Comparison of ENCODE assay signal across 8 cellular contexts in the genomic region with DNA sequence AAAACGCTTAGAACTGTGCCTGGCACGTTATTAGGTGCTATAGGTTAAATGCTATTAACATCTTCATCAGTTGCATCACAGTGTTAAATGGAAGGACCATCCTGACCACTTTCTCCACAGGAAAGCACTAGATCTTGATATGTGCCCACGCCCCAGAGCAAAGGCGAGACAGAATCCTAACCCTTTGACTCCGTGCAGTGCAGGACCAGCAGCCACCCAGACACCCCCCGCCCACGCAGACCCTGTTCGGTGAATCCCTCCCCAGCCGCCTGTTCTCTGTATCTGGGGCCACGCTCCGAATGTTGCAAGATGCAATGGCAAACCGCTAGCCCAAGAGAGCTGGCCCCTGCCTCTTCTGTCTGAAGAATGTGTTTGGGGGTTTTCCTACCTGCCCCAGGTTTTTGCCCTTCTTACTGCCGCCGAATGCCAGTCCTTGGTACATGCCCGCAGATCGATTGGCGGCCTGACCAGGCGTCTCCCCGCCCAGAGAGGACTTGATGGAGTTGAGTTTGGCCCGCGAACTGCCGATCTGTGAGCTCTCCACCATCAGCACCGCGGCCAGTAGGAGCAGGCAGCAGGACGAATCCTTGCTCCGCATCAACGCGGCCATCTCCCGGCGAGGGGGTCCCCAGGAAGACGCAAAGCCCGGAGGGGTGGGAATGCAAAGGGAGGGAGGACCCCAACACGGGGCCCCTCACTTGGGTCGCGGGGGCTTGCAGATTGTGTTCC. TPM values are rescaled to one million over a fixed set of nuclear protein-coding genes. Genes with fewer than 3 reads are reported as not detected.
DNase-seq lines count a peak whose midpoint lies in the region; ATAC-seq and TF ChIP-seq lines count a peak whose summit lies in the region.

No MANE protein-coding gene starts in this region.

- intact Hi-C loops in A673 (cut with micrococcal nuclease; ENCODE audit: unreplicated experiment) (loop anchor here (2.0 to 10.0 kb wide), 7 partner anchors 123 to 768 kb away; no protein-coding TSS in a partner anchor), colonic mucosa (cut with DNase I) (no loop called here), vagina (cut with DNase I) (no loop called here)

- TF ChIP-seq CTCF in A673 (conservative IDR thresholded peaks at IDR 0.05; ENCODE audit: low read depth, low read length) = no peak
- no peak for TF ChIP-seq CTCF in colonic mucosa (IDR thresholded peaks at IDR 0.05)
- TF ChIP-seq CTCF in vagina (IDR thresholded peaks at IDR 0.05) = no peak

- TF ChIP-seq POLR2A in vagina (IDR thresholded peaks at IDR 0.05) = no peak

- H3K27ac ChIP-seq in A673 (ENCODE audit: low read depth, low read length, poor library complexity, severe bottlenecking) (peak overlapping the region; percentile 84), colonic mucosa (no peak overlapping the region), mesodermal cell (ENCODE audit: low read depth, low read length, severe bottlenecking) (no peak overlapping the region), vagina (no peak overlapping the region)

- H3K9me3 ChIP-seq in A673 (ENCODE audit: low read depth, low read length, poor library complexity, severe bottlenecking) = no peaks in the 10 kb centered on the region
- H3K9me3 ChIP-seq in colonic mucosa = no peaks in the 10 kb centered on the region
- no peaks in the 10 kb centered on the region for H3K9me3 ChIP-seq in mesodermal cell (ENCODE audit: control insufficient read depth, low read length)
- H3K9me3 ChIP-seq in vagina = no peaks in the 10 kb centered on the region

- WGBS in mesodermal cell (ENCODE audit: insufficient coverage in 2 of 2), 2 experiments = 3 to 4% methylated on average over 15 to 21 of the region's 35 CpGs

- peak; percentile 17 for ATAC-seq in HG02759 (IDR thresholded peaks at IDR 0.05; ENCODE audit: unreplicated experiment)
- no peak for ATAC-seq in GM18873 (IDR thresholded peaks at IDR 0.05; ENCODE audit: low FRiP score, unreplicated experiment)

- peak overlapping the region; percentile 82 for H3K4me3 ChIP-seq in A673 (ENCODE audit: low read depth, low read length, poor library complexity, severe bottlenecking)
- H3K4me3 ChIP-seq in colonic mucosa = peak overlapping the region; percentile 17
- peak overlapping the region; percentile 48 for H3K4me3 ChIP-seq in mesodermal cell (ENCODE audit: extremely low read depth, insufficient read depth, low read length, poor library complexity, severe bottlenecking)
- H3K4me3 ChIP-seq in vagina = peak overlapping the region; percentile 25 to 44

- CTCF ChIA-PET in A673 (lab: Charles Lee) = interaction anchor here (1.6 kb wide), 1 partner anchor 345 kb away, joined by 5 read pairs; no protein-coding TSS in a partner anchor

- peak; percentile 65 for DNase-seq in A673 (ENCODE audit: low spot score)
- no peak for DNase-seq in colonic mucosa
- DNase-seq in vagina (ENCODE audit: extremely low spot score in 2 of 2) = no peak
- DNase-seq in midbrain (lab: John Stamatoyannopoulos, UW) = no peak
- DNase-seq in NCI-H345 (lab: John Stamatoyannopoulos, UW) = no peak

- H3K4me1 ChIP-seq in A673 (ENCODE audit: insufficient read depth, low read length, poor library complexity, severe bottlenecking) = peaks cover 6% of the 10 kb centered on the region
- no peaks in the 10 kb centered on the region for H3K4me1 ChIP-seq in colonic mucosa
- peaks cover 8% of the 10 kb centered on the region for H3K4me1 ChIP-seq in mesodermal cell (ENCODE audit: control insufficient read depth, insufficient read depth, low read length, poor library complexity, severe bottlenecking)
- H3K4me1 ChIP-seq in vagina = peaks cover 29% of the 10 kb centered on the region

- POLR2A ChIA-PET in A673 (lab: Charles Lee; ENCODE audit: low non-redundant PET) = interaction anchor here (0.6 kb wide), 1 partner anchor 24 kb away, joined by 5 read pairs; no protein-coding TSS in a partner anchor

- H3K27me3 ChIP-seq in A673 (replicated peaks; ENCODE audit: insufficient read depth, low read depth, low read length, poor library complexity) (no peaks in the 10 kb centered on the region), colonic mucosa (peaks cover 32% of the 10 kb centered on the region), vagina (no peaks in the 10 kb centered on the region)

- H3K9ac ChIP-seq in colonic mucosa (ENCODE audit: low read depth in 2 of 2, low read length in 2 of 2) = no peak overlapping the region

- H3K36me3 ChIP-seq in A673 (ENCODE audit: insufficient read depth, low read length, poor library complexity, severe bottlenecking) (no peaks in the 10 kb centered on the region), colonic mucosa (no peaks in the 10 kb centered on the region), mesodermal cell (ENCODE audit: control insufficient read depth, insufficient read depth, low read length) (no peaks in the 10 kb centered on the region), vagina (no peaks in the 10 kb centered on the region)

- no TSS peak for BruUV-seq in A673 (replicated peaks; lab: Mats Ljungman, UMichigan)

RNA-seq across cellular contexts. Expression of gene DKK2, which starts 1.0 kb away (rescaled TPM):
- total RNA-seq in A673 (2021) (99.3 and 104 TPM in 2 replicates), colonic mucosa (under 1 TPM in 1 of 2 donors, not detected in 1; 0.56 TPM), vagina (0.49 TPM)
- polyA plus RNA-seq in mesodermal cell (2013, experiment 1 of 2) = 15.0 TPM
- 15.5 TPM for polyA plus RNA-seq in mesodermal cell (2013, experiment 2 of 2)

Comparison
In these comparisons a context has a peak if more than half of its experiments do, and no peak if none do; other contexts are left out.
1. H3K4me3 ChIP-seq: peak in every context shown above with its lines; median percentile 82 in A673; 48 in mesodermal cell; 34 in vagina; 17 in colonic mucosa.
2. RNA of gene DKK2, which starts 1.0 kb away (total RNA-seq): 99.3 to 104 TPM in A673; 0.56 TPM in colonic mucosa and 0.49 TPM in vagina (single experiment); every median in the first group is over 10 times any median in the second.